Comparison of ENCODE assay signal across 8 cellular contexts in the genomic region with DNA sequence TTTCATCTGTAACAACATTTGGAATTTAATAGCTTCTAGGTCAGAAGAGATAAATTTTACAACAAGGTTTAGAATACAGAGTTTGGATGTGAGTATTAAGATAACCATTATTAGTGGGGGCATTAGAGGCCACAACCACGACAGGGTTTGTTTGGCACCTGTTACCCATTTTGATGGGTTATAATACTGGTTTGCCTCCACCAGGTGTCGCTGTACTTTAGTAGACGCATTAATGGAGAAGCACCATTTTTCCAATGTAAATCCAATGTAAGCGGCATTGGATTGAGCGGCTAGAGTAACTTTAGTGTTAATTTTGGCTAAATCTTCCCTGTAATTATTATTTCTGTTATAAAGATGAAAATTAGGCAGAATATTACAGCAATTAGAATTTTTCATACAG.
DNase-seq lines count a peak whose midpoint lies in the region; ATAC-seq, FAIRE-seq and TF ChIP-seq lines count a peak whose summit lies in the region.

No MANE protein-coding gene starts in this region.

- FAIRE-seq in HTR-8/SVneo (lab: Jason Lieb, UNC), result no peak

- no TSS peak for BruUV-seq in PC-9 (replicated peaks; lab: Mats Ljungman, UMichigan)

- no peak overlapping the region for H3K4me3 ChIP-seq in PC-9

- intact Hi-C loops in PC-9 (cut with micrococcal nuclease; ENCODE audit: unreplicated experiment), result no loop called here

- no peaks in the 10 kb centered on the region for H3K79me2 ChIP-seq in PC-9 (ENCODE audit: low read depth)

- H3K4me1 Mint-ChIP-seq in glutamatergic neuron (ENCODE audit: low read depth, unreplicated experiment), result peaks cover 4% of the 10 kb centered on the region

- H2AFZ ChIP-seq in PC-9, result no peak overlapping the region

- H3K4me1 ChIP-seq in PC-9 (replicated peaks; ENCODE audit: insufficient read depth), result no peaks in the 10 kb centered on the region

- H3K9me3 ChIP-seq in PC-9 (ENCODE audit: insufficient read depth, low read depth), result no peaks in the 10 kb centered on the region

- CTCF ChIA-PET in HEK293T (lab: Yijun Ruan, JAX), result no interaction called here
- CTCF ChIA-PET in PC-9 (lab: Charles Lee), result interaction anchor here (0.6 kb wide), 1 partner anchor 511 kb away, joined by 3 read pairs; no protein-coding TSS in a partner anchor

- H3K27ac Mint-ChIP-seq in glutamatergic neuron (ENCODE audit: unreplicated experiment), result no peak overlapping the region

- peak in 2 of 3 experiments; percentile 7 to 57 for DNase-seq in NCI-H1417 (lab: John Stamatoyannopoulos, UW)
- DNase-seq in NCI-H1417 treated with DMSO at 0.1 percent for 48 hours (lab: John Stamatoyannopoulos, UW), result no peak
- DNase-seq in HEK293T (ENCODE audit: extremely low spot score), result peak; percentile 8
- DNase-seq in PC-9, result no peak
- DNase-seq in glutamatergic neuron, result peak; percentile 42
- DNase-seq in HTR-8/SVneo (ENCODE audit: insufficient read length, low spot score), result no peak
- DNase-seq in activated effector memory CD4-positive, alpha-beta T cell treated with anti-CD3 and anti-CD28 coated beads, Interleukin-2, amount 50 U/mL, for 16 hours, result no peak

- POLR2A ChIA-PET in HEK293T (lab: Yijun Ruan, JAX) (no interaction called here), PC-9 (lab: Charles Lee; ENCODE audit: unreplicated experiment) (no interaction called here)

- no peak for ATAC-seq in GM18870 (IDR thresholded peaks at IDR 0.05; ENCODE audit: unreplicated experiment)

- no peak overlapping the region for H3K4me2 ChIP-seq in PC-9

- H3K36me3 Mint-ChIP-seq in glutamatergic neuron (ENCODE audit: unreplicated experiment), result peaks cover 7% of the 10 kb centered on the region

- peaks cover 3% of the 10 kb centered on the region for H3K27me3 Mint-ChIP-seq in glutamatergic neuron (ENCODE audit: unreplicated experiment)

- peaks cover 1% of the 10 kb centered on the region for H3K9me3 Mint-ChIP-seq in glutamatergic neuron (ENCODE audit: unreplicated experiment)

- no peak overlapping the region for H3K27ac ChIP-seq in PC-9

- no peaks in the 10 kb centered on the region for H3K36me3 ChIP-seq in PC-9 (ENCODE audit: low read depth)

- no peaks in the 10 kb centered on the region for H3K27me3 ChIP-seq in PC-9 (ENCODE audit: insufficient read depth, low read depth)

- H3K9me2 ChIP-seq in PC-9 (ENCODE audit: insufficient read depth), result no peaks in the 10 kb centered on the region

- no peak overlapping the region for H3K4me3 Mint-ChIP-seq in glutamatergic neuron (ENCODE audit: unreplicated experiment)

- no peaks in the 10 kb centered on the region for H3F3A ChIP-seq in PC-9 (ENCODE audit: insufficient read depth, low read depth)

- TF ChIP-seq CTCF in PC-9 (conservative IDR thresholded peaks at IDR 0.05) (peak; percentile 76), glutamatergic neuron (IDR thresholded peaks at IDR 0.05; ENCODE audit: partially characterized antibody, unreplicated experiment) (peak; percentile 83)

- H4K20me1 ChIP-seq in PC-9 (ENCODE audit: insufficient read depth), result no peaks in the 10 kb centered on the region

TF ChIP-seq in HEK293T, 16 proteins besides CTCF, POLR2A, EP300 and RAD21:
- TF ChIP-seq FOXK2 (IDR thresholded peaks at IDR 0.05) (no peak), FOXM1 (IDR thresholded peaks at IDR 0.05; ENCODE audit: borderline replicate concordance) (no peak), SUZ12 (IDR thresholded peaks at IDR 0.05) (no peak), FOXA1 (IDR thresholded peaks at IDR 0.05) (no peak), LEF1 (IDR thresholded peaks at IDR 0.05; ENCODE audit: borderline replicate concordance) (no peak), ZNF384 (IDR thresholded peaks at IDR 0.05) (no peak), BHLHE40 (IDR thresholded peaks at IDR 0.05; ENCODE audit: borderline replicate concordance) (no peak), NFRKB (IDR thresholded peaks at IDR 0.05) (no peak), TARDBP (IDR thresholded peaks at IDR 0.05) (no peak), HDGF (IDR thresholded peaks at IDR 0.05; ENCODE audit: borderline replicate concordance) (no peak)
- TF ChIP-seq, protein P1, sequence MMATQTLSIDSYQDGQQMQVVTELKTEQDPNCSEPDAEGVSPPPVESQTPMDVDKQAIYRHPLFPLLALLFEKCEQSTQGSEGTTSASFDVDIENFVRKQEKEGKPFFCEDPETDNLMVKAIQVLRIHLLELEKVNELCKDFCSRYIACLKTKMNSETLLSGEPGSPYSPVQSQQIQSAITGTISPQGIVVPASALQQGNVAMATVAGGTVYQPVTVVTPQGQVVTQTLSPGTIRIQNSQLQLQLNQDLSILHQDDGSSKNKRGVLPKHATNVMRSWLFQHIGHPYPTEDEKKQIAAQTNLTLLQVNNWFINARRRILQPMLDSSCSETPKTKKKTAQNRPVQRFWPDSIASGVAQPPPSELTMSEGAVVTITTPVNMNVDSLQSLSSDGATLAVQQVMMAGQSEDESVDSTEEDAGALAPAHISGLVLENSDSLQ (IDR thresholded peaks at IDR 0.05), result no peak
TF ChIP-seq in HEK293T: peak in this region for 0.

Comparison
In these comparisons a context has a peak if more than half of its experiments do, and no peak if none do; other contexts are left out.
1. DNase-seq: peak in NCI-H1417 (2 of 3), HEK293T (single experiment) and glutamatergic neuron (single experiment); none in NCI-H1417 treated with DMSO at 0.1 percent for 48 hours (single experiment), PC-9 (0 of 2), HTR-8/SVneo (single experiment) and activated effector memory CD4-positive, alpha-beta T cell treated with anti-CD3 and anti-CD28 coated beads, Interleukin-2, amount 50 U/mL, for 16 hours (single experiment).